ENCODE assay signal across 8 cellular contexts in the genomic region with DNA sequence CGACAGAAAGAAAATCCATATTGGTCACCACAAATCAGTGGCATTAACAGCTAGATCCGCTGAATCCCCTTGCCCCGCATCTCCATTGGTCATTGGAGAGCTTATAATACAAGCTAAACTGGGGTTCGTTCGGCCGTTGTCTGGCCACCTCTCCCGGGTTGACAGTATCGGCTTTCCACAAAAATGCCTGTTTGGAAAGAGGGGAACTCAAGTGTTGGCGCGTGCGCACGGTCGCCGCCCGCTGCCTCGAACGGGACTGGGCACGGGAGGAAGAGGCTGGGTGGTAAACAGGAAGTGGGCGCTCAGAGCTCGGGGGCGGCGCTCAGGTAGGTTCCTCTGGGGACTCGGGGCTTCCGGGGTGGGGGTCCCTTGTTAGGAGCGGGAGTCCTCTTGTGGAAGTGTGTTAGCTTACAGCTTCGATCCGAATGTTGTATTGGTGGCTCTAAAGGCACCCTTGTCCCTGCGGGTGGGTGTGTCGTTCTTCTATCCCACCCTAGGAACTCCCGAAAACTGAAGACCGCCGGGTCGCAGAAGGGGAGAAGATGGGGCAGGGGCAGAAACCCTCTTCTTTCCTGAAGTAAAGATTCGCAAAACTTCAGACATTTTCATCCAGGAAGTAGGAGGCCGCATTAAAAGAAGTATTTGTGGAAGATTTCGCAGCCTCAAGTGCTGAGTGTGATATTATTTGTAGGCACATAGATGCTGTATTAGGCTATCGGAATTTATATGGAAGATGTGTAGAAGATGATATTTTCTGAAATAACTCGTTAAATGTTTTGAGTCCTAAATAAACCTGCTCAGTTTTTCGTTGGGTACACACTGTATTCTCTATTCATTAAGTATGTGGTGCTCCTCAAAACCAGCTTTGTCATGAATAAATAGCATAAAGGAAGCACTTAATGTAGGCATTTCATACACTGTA. TPM values are rescaled to one million over a fixed set of nuclear protein-coding genes. Genes with fewer than 3 reads are reported as not detected.
DNase-seq lines count a peak whose midpoint lies in the region; ATAC-seq and TF ChIP-seq lines count a peak whose summit lies in the region.

No MANE protein-coding gene starts in this region.

- TSS peak; percentile 50 for BruUV-seq in Caco-2 (replicated peaks; lab: Mats Ljungman, UMichigan)

- POLR2A ChIA-PET in Caco-2 (lab: Charles Lee): interaction anchor here (0.5 to 1.2 kb wide), 2 partner anchors 69 to 420 kb away, joined by 3 to 6 read pairs; no protein-coding TSS in a partner anchor

- H3K36me3 Mint-ChIP-seq in Caco-2 (ENCODE audit: insufficient read depth, unreplicated experiment) (peaks cover 32% of the 10 kb centered on the region), memory B cell (peaks cover 14% of the 10 kb centered on the region)

- H3K36me3 ChIP-seq in Caco-2 (ENCODE audit: control insufficient read depth, insufficient read depth, low read length): no peaks in the 10 kb centered on the region
- peaks cover 14% of the 10 kb centered on the region for H3K36me3 ChIP-seq in effector memory CD4-positive, alpha-beta T cell (ENCODE audit: control insufficient read depth, insufficient read depth, low read length)

- no peaks in the 10 kb centered on the region for H3K27me3 ChIP-seq in Caco-2 (replicated peaks; ENCODE audit: control insufficient read depth, insufficient read depth, low read length)
- no peaks in the 10 kb centered on the region for H3K27me3 ChIP-seq in effector memory CD4-positive, alpha-beta T cell (replicated peaks; ENCODE audit: control insufficient read depth, insufficient read depth, low read length, poor library complexity, severe bottlenecking)

- DNase-seq in Caco-2: peak; percentile 93 to 95
- DNase-seq in HT-29 (ENCODE audit: low spot score): peak; percentile 92
- peak; percentile 92 for DNase-seq in NK-92 treated with Interleukin-12 subunit alpha and Interleukin-12 subunit beta, amount 100 ng/mL, for 24 hours (lab: John Stamatoyannopoulos, UW)
- DNase-seq in activated CD8-positive, alpha-beta memory T cell treated with anti-CD3 and anti-CD28 coated beads for 4 hours (ENCODE audit: low read depth in 2 of 2): peak; percentile 85 to 86
- DNase-seq in effector memory CD4-positive, alpha-beta T cell: peak; percentile 85 to 89 (median 88)
- peak; percentile 78 to 89 for DNase-seq in memory B cell (ENCODE audit: low spot score in 2 of 2)
- DNase-seq in stimulated activated CD8-positive, alpha-beta memory T cell treated with anti-CD3 and anti-CD28 coated beads, Interleukin-12 subunit alpha, Interleukin-12 subunit beta, amount 100 ng/mL, for 24 hours (ENCODE audit: extremely low read depth): peak; percentile 83

- H3K9me3 Mint-ChIP-seq in Caco-2 (ENCODE audit: unreplicated experiment): no peaks in the 10 kb centered on the region
- H3K9me3 Mint-ChIP-seq in memory B cell: no peaks in the 10 kb centered on the region

- H3K9me3 ChIP-seq in Caco-2: no peaks in the 10 kb centered on the region
- H3K9me3 ChIP-seq in effector memory CD4-positive, alpha-beta T cell (ENCODE audit: control insufficient read depth, low read length): no peaks in the 10 kb centered on the region

- H3K4me3 ChIP-seq in Caco-2 (ENCODE audit: low read depth, low read length): peak overlapping the region; percentile 78
- peak overlapping the region; percentile 88 for H3K4me3 ChIP-seq in effector memory CD4-positive, alpha-beta T cell (ENCODE audit: insufficient read depth, low read depth, low read length, poor library complexity, severe bottlenecking)

- ATAC-seq in GM21360 (IDR thresholded peaks at IDR 0.05; ENCODE audit: unreplicated experiment) (peak; percentile 61), memory B cell (ENCODE audit: low read depth) (peak; percentile 74)

- H3K27me3 Mint-ChIP-seq in Caco-2 (ENCODE audit: insufficient read depth, unreplicated experiment) (no peaks in the 10 kb centered on the region), memory B cell (no peaks in the 10 kb centered on the region)

- H3K4me3 Mint-ChIP-seq in Caco-2 (ENCODE audit: unreplicated experiment) (peak overlapping the region; percentile 99), memory B cell (peak overlapping the region; percentile 92)

- H3K27ac Mint-ChIP-seq in Caco-2 (ENCODE audit: unreplicated experiment): peak overlapping the region; percentile 97
- H3K27ac Mint-ChIP-seq in memory B cell: peak overlapping the region; percentile 98

- no peak for TF ChIP-seq CTCF in Caco-2 (IDR thresholded peaks at IDR 0.05; ENCODE audit: insufficient read depth in 1 of 2, low read depth in 1 of 2, low read length in 1 of 2, severe bottlenecking in 1 of 2, unreplicated experiment in 1 of 2)

- peaks cover 3% of the 10 kb centered on the region; the same call in 1 of the 2 replicates for H3K4me1 ChIP-seq in Caco-2
- peaks cover 6% of the 10 kb centered on the region for H3K4me1 ChIP-seq in effector memory CD4-positive, alpha-beta T cell (ENCODE audit: control insufficient read depth, insufficient read depth, low read length, poor library complexity, severe bottlenecking)

- CTCF ChIA-PET in Caco-2 (lab: Charles Lee): interaction anchor here (1.2 kb wide), 1 partner anchor 420 kb away, joined by 5 read pairs; no protein-coding TSS in a partner anchor

- intact Hi-C loops in Caco-2 (cut with micrococcal nuclease; ENCODE audit: unreplicated experiment): loop anchor here (1.0 kb wide), 2 partner anchors 69 to 248 kb away; no protein-coding TSS in a partner anchor

- H3K27ac ChIP-seq in effector memory CD4-positive, alpha-beta T cell (ENCODE audit: insufficient read depth, low read length, poor library complexity, severe bottlenecking): peak overlapping the region; percentile 99

- H3K4me1 Mint-ChIP-seq in Caco-2 (ENCODE audit: low read depth, unreplicated experiment) (no peaks in the 10 kb centered on the region), memory B cell (peaks cover 26% of the 10 kb centered on the region)

RNA-seq across cellular contexts. Expression of a gene that starts 1.0 kb away (rescaled TPM):
- total RNA-seq in Caco-2 (2022): 31.9 and 32.9 TPM in 2 replicates
- 21.0 and 30.6 TPM in 2 replicates for total RNA-seq in HT-29 (2014; rRNA removed; shearing (Covaris generic))

RNA-seq across cellular contexts. Expression of a gene that starts 1.1 kb away (rescaled TPM):
- 55.1 TPM in 2 replicates for total RNA-seq in Caco-2 (2022)
- 9.3 and 10.6 TPM in 2 replicates for total RNA-seq in HT-29 (2014; rRNA removed; shearing (Covaris generic))

RNA-seq across cellular contexts. Expression of a gene that starts 23.6 kb away (rescaled TPM):
- total RNA-seq in Caco-2 (2022): 0.70 TPM in 1 of 2 replicates, not detected in the other
- total RNA-seq in HT-29 (2014; rRNA removed; shearing (Covaris generic)): 2.8 TPM in 1 of 2 replicates, not detected in the other

Comparison
In these comparisons a context has a peak if more than half of its experiments do, and no peak if none do; other contexts are left out.
1. Peak in every context shown above with its lines: DNase-seq, ATAC-seq, H3K4me3 ChIP-seq and H3K27ac ChIP-seq.